ENCODE assay signal across 1 cellular context in the genomic region with DNA sequence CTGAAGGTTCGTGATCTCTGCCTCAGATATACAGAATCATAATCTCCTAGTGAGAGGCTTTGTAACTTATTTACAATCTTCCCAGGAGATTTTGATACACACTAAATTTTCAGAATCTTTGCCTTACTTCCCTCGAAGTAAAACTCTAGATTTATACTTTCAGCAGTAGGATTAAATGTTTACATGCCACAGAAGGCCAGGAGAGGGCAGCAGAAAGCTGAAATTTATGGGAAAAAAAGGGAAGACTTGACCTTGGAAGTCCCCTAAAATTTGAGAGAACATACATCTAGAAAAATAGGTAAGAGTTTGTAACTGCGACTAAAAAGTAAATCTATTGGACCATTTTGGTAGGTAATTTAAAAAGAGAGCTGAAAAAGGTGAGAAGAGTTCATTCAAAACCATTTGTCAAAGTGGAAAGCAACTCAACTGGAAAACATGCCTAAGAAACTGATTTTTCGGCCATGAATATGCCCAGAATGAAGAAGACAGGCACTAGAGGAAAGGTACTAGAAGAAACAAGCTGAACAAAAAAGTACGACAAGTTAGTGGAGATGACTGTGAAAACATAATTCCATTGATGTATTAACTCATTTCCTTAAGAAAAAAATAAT.
TF ChIP-seq lines count a peak whose summit lies in the region.

No MANE protein-coding gene starts in this region.

TF ChIP-seq in GM12878, 131 proteins besides CTCF, POLR2A, EP300 and RAD21:
- TF ChIP-seq NR2C2 (IDR thresholded peaks at IDR 0.05; ENCODE audit: borderline replicate concordance, control insufficient read depth, insufficient read length, low read depth) = no peak
- TF ChIP-seq RELB (IDR thresholded peaks at IDR 0.05; ENCODE audit: low read depth) = 0 out of 2 replicates have a peak, but pooled peaks have one; percentile 50
- TF ChIP-seq GABPA (IDR thresholded peaks at IDR 0.05; ENCODE audit: low read depth) = no peak
- TF ChIP-seq STAT1 (conservative IDR thresholded peaks at IDR 0.05) = no peak
- TF ChIP-seq NR2F1 (conservative IDR thresholded peaks at IDR 0.05) = peak; percentile 69
- TF ChIP-seq SMC3 (IDR thresholded peaks at IDR 0.05; ENCODE audit: borderline replicate concordance, low read length) = peak; percentile 68; the same call in 1 of the 2 replicates
